8 cellular contexts compared by ENCODE assay signal in genomic region chr15:88621789-88622604, GRCh38. TPM values are rescaled to one million over a fixed set of nuclear protein-coding genes. Genes with fewer than 3 reads are reported as not detected.
DNase-seq lines count a peak whose midpoint lies in the region; ATAC-seq lines count a peak whose summit lies in the region.

No MANE protein-coding gene starts in this region.

- DNase-seq in EL (peak; percentile 46), NAMALWA (ENCODE audit: low spot score) (peak; percentile 81), germinal center (ENCODE audit: low spot score) (peak; percentile 59), renal cortical epithelial cell (ENCODE audit: low read depth) (peak; percentile 28), DMS79 (lab: John Stamatoyannopoulos, UW) (no peak)
- DNase-seq in activated T-cell treated with anti-CD3 and anti-CD28 coated beads, Interleukin-2, amount 50 U/mL, for 48 hours, result peak; percentile 68

- ATAC-seq in GM21825 (IDR thresholded peaks at IDR 0.05; ENCODE audit: unreplicated experiment) (peak; percentile 31), GM21423 (IDR thresholded peaks at IDR 0.05; ENCODE audit: unreplicated experiment) (no peak)

RNA-seq across cellular contexts. Expression of gene AEN, which starts 0.9 kb away (rescaled TPM):
- 58.3 and 85.3 TPM in 2 replicates for total RNA-seq in renal cortical epithelial cell

RNA-seq across cellular contexts. Expression of gene ISG20, which starts 16.8 kb away (rescaled TPM):
- total RNA-seq in renal cortical epithelial cell, result 2.1 and 9.4 TPM in 2 replicates
